ENCODE assay signal across 11 cellular contexts in genomic region chr1:164644774-164645634, GRCh38.
A peak's percentile ranks its signal among the peaks of the same experiment; 100 is the strongest.
DNase-seq lines count a peak whose midpoint lies in the region; ATAC-seq and TF ChIP-seq lines count a peak whose summit lies in the region.
"Had no signal": no experiment of that assay in that cellular context is flagged by ENCODE, and none has a peak within 500 bp of the region (broad histone marks: within the 10 kb centered on the region; RNA-seq: fewer than 3 reads in every experiment).

No MANE protein-coding gene starts in this region.

- DNase-seq in GM03348 (ENCODE audit: low spot score) (peak; percentile 76), NCI-H345 treated with DMSO at 0.1 percent for 48 hours (lab: John Stamatoyannopoulos, UW; ENCODE audit: unreplicated experiment) (peak; percentile 25), esophagus muscularis mucosa (ENCODE audit: extremely low spot score) (no peak), progenitor cell of endocrine pancreas (ENCODE audit: low spot score, unreplicated experiment) (no peak), DMS53 (lab: John Stamatoyannopoulos, UW) (no peak), pons (ENCODE audit: low spot score) (no peak)
- DNase-seq: dorsolateral prefrontal cortex, SIG-M5 had no signal

- H3K27ac Mint-ChIP-seq in progenitor cell of endocrine pancreas: peak overlapping the region; percentile 50

- intact Hi-C loops in esophagus muscularis mucosa (cut with DNase I): loop anchor here (5.0 kb wide), 1 partner anchor 57 kb away; no protein-coding TSS in a partner anchor

- H3K9me3 Mint-ChIP-seq in progenitor cell of endocrine pancreas (ENCODE audit: low read depth): no peaks in the 10 kb centered on the region

- peaks cover 54 to 98% (median 96%) of the 10 kb centered on the region in 4 donors for H3K4me1 ChIP-seq in esophagus muscularis mucosa

- WGBS in esophagus muscularis mucosa: 36% methylated on average over 6 of the region's 6 CpGs

- no peak overlapping the region for H3K4me3 Mint-ChIP-seq in progenitor cell of endocrine pancreas (ENCODE audit: low read depth)

- H3K27me3 Mint-ChIP-seq in progenitor cell of endocrine pancreas: no peaks in the 10 kb centered on the region

- H3K9me3 ChIP-seq in esophagus muscularis mucosa: no peaks in the 10 kb centered on the region

- peaks cover 20% of the 10 kb centered on the region for H3K36me3 Mint-ChIP-seq in progenitor cell of endocrine pancreas (ENCODE audit: insufficient read depth)

- peak overlapping the region; percentile 58 to 81 (median 76) for H3K27ac ChIP-seq in esophagus muscularis mucosa (replicated peaks in 1 of 4)

- H3K4me1 Mint-ChIP-seq in progenitor cell of endocrine pancreas (ENCODE audit: low read depth): peaks cover 35% of the 10 kb centered on the region

- TF ChIP-seq CTCF in esophagus muscularis mucosa (IDR thresholded peaks at IDR 0.05) (no peak), progenitor cell of endocrine pancreas (IDR thresholded peaks at IDR 0.05; ENCODE audit: unreplicated experiment) (no peak)

- no peaks in the 10 kb centered on the region for H3K36me3 ChIP-seq in esophagus muscularis mucosa

- H3K27me3 ChIP-seq in esophagus muscularis mucosa: no peaks in the 10 kb centered on the region
- H3K27me3 ChIP-seq: dorsolateral prefrontal cortex had no signal

- H3K4me3 ChIP-seq in esophagus muscularis mucosa: no peak overlapping the region
- H3K4me3 ChIP-seq: dorsolateral prefrontal cortex had no signal

- ATAC-seq in HG03520 (IDR thresholded peaks at IDR 0.05; ENCODE audit: unreplicated experiment): no peak
- no peak for ATAC-seq in HG03432 (IDR thresholded peaks at IDR 0.05; ENCODE audit: unreplicated experiment)
- ATAC-seq: left lobe of liver had no signal

- TF ChIP-seq POLR2A in esophagus muscularis mucosa (IDR thresholded peaks at IDR 0.05; ENCODE audit: low read depth): no peak

- TF ChIP-seq EP300 in esophagus muscularis mucosa (IDR thresholded peaks at IDR 0.05): no peak

Comparison
In these comparisons a context has a peak if more than half of its experiments do, and no peak if none do; other contexts are left out.
1. DNase-seq: peak in GM03348 (single experiment) and NCI-H345 treated with DMSO at 0.1 percent for 48 hours (single experiment); none in esophagus muscularis mucosa (single experiment), progenitor cell of endocrine pancreas (single experiment), DMS53 (single experiment) and pons (single experiment).